8 cellular contexts compared by ENCODE assay signal in the genomic region with DNA sequence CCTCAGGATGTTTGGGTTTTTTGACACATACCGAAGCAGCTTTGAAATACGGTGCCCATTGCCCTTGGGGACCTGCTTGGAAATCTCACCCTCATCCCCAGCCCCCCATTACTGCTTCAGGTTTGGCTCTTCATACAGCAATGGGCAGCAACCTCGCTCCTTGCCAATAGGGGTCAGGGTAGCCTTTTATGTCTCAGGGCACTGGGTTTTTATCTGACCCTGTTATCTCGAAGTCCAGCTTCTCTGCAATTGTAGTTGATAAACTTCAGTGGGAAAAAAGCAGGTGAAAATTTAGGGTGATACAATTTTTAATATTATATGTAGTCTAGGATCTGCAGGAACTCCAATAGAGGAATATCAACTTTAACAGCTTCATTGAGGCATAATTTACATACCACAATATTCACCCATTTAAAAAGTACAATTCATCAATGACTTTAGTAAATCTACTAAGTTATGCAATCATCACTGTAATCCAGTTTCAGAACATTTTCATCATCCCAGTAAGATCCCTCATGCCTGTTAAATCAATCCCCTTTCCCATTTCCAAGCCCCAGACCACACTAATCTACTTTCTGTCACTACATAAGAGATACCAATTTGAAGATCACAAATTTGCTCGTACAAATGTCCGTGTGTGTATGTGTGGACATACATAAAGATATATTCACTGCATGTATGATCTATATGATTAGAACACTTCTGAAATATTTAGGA.
DNase-seq lines count a peak whose midpoint lies in the region.

No MANE protein-coding gene starts in this region.

- no peak overlapping the region for H3K4me3 ChIP-seq in muscle layer of colon (ENCODE audit: low read depth in 1 of 2, low read length in 2 of 2)

- no peak overlapping the region for H3K4me3 Mint-ChIP-seq in activated T-cell treated with anti-CD3 and anti-CD28 coated beads, Interleukin-2, amount 50 U/mL, for 24 hours

- H3K9ac ChIP-seq in muscle layer of colon (ENCODE audit: low read length) = no peak overlapping the region

- no peaks in the 10 kb centered on the region for H3K9me3 Mint-ChIP-seq in activated T-cell treated with anti-CD3 and anti-CD28 coated beads, Interleukin-2, amount 50 U/mL, for 24 hours

- no peaks in the 10 kb centered on the region for H3K27me3 Mint-ChIP-seq in activated T-cell treated with anti-CD3 and anti-CD28 coated beads, Interleukin-2, amount 50 U/mL, for 24 hours

- H3K4me1 Mint-ChIP-seq in activated T-cell treated with anti-CD3 and anti-CD28 coated beads, Interleukin-2, amount 50 U/mL, for 24 hours (ENCODE audit: low read depth) = peaks cover 7% of the 10 kb centered on the region

- no peaks in the 10 kb centered on the region for H3K9me3 ChIP-seq in muscle layer of colon (ENCODE audit: low read length)

- peak; percentile 5 for DNase-seq in NCI-H2227 (lab: John Stamatoyannopoulos, UW; ENCODE audit: unreplicated experiment)
- DNase-seq in NCI-H2227 treated with DMSO at 0.1 percent for 48 hours (lab: John Stamatoyannopoulos, UW) = no peak
- DNase-seq in LHCN-M2 (ENCODE audit: low read depth) = peak; percentile 53
- peak; percentile 60 for DNase-seq in astrocyte of the hippocampus (ENCODE audit: low read depth, low spot score)
- no peak for DNase-seq in mesenteric fat pad (ENCODE audit: low spot score)
- DNase-seq in activated T-cell treated with anti-CD3 and anti-CD28 coated beads, Interleukin-2, amount 50 U/mL, for 24 hours = no peak
- no peak for DNase-seq in stimulated activated CD4-positive, alpha-beta T cell treated with anti-CD3 and anti-CD28 coated beads, Interleukin-2, amount 100 ng/mL, for 24 hours

- H3K27me3 ChIP-seq in muscle layer of colon (ENCODE audit: control insufficient read depth in 1 of 2, insufficient read depth in 2 of 2, low read length in 2 of 2) = no peaks in the 10 kb centered on the region

- peak overlapping the region; percentile 46 for H3K27ac ChIP-seq in muscle layer of colon (ENCODE audit: low read depth, low read length)

- H3K4me1 ChIP-seq in muscle layer of colon (ENCODE audit: insufficient read depth, low read length) = peaks cover 58% of the 10 kb centered on the region

- H3K36me3 Mint-ChIP-seq in activated T-cell treated with anti-CD3 and anti-CD28 coated beads, Interleukin-2, amount 50 U/mL, for 24 hours (ENCODE audit: low read depth) = no peaks in the 10 kb centered on the region

- H3K36me3 ChIP-seq in muscle layer of colon (ENCODE audit: insufficient read depth, low read length) = no peaks in the 10 kb centered on the region

- H3K27ac Mint-ChIP-seq in activated T-cell treated with anti-CD3 and anti-CD28 coated beads, Interleukin-2, amount 50 U/mL, for 24 hours = no peak overlapping the region

Comparison
In these comparisons a context has a peak if more than half of its experiments do, and no peak if none do; other contexts are left out.
1. DNase-seq: peak in NCI-H2227 (single experiment), LHCN-M2 (single experiment) and astrocyte of the hippocampus (single experiment); none in NCI-H2227 treated with DMSO at 0.1 percent for 48 hours (single experiment), mesenteric fat pad (single experiment), activated T-cell treated with anti-CD3 and anti-CD28 coated beads, Interleukin-2, amount 50 U/mL, for 24 hours (single experiment) and stimulated activated CD4-positive, alpha-beta T cell treated with anti-CD3 and anti-CD28 coated beads, Interleukin-2, amount 100 ng/mL, for 24 hours (0 of 2).